Comparison of ENCODE assay signal across 1 cellular context in the genomic region with DNA sequence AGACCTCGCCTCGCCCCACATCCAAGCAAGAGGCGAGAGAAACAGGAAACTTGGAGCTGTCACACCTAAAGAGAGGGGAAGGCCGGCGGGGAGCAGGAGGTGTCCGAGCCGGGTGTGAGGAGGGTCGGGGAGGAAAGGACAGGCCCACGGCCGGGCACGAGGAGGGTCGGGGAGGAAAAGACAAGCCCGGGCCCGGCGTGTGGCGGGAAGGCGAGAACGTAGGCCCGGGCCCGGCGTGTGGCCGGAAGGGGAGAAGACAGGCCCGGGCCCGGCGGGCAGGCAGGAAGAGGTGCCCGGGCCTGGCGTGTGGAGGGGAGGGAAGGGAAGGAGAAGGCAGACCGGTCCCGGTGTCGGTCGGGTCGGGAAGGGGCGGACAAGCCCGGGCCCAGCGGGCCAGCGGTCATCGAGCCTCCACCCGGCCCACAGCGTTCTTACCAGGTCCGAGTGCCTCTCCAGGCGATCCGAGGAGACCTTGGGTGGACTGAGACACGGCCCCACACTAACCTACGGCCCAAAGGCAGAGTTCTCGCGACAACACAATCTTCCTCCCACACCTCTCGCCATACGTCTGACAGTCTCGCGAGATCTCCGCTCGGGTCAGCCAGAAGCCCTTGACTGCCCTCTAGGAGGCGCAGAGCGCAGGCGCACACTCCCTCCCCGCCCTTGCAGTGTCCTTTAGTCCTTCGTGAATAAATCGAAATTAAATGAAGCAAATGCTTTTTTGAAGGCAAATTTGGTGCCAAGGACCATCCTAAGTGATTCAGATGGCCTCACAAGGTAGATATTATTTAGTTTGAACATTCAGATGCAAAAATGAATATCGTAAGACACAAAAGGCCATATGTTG.
TF ChIP-seq lines count a peak whose summit lies in the region.

Gene NCOA4 (minus strand): TSS at position 533 of the 847 bp plus-strand sequence. CDS start 13,943 bp downstream, outside the sequence.

TF ChIP-seq in GM12878, 131 proteins besides CTCF, POLR2A, EP300 and RAD21 (continued from another document):
- TF ChIP-seq, protein P1, sequence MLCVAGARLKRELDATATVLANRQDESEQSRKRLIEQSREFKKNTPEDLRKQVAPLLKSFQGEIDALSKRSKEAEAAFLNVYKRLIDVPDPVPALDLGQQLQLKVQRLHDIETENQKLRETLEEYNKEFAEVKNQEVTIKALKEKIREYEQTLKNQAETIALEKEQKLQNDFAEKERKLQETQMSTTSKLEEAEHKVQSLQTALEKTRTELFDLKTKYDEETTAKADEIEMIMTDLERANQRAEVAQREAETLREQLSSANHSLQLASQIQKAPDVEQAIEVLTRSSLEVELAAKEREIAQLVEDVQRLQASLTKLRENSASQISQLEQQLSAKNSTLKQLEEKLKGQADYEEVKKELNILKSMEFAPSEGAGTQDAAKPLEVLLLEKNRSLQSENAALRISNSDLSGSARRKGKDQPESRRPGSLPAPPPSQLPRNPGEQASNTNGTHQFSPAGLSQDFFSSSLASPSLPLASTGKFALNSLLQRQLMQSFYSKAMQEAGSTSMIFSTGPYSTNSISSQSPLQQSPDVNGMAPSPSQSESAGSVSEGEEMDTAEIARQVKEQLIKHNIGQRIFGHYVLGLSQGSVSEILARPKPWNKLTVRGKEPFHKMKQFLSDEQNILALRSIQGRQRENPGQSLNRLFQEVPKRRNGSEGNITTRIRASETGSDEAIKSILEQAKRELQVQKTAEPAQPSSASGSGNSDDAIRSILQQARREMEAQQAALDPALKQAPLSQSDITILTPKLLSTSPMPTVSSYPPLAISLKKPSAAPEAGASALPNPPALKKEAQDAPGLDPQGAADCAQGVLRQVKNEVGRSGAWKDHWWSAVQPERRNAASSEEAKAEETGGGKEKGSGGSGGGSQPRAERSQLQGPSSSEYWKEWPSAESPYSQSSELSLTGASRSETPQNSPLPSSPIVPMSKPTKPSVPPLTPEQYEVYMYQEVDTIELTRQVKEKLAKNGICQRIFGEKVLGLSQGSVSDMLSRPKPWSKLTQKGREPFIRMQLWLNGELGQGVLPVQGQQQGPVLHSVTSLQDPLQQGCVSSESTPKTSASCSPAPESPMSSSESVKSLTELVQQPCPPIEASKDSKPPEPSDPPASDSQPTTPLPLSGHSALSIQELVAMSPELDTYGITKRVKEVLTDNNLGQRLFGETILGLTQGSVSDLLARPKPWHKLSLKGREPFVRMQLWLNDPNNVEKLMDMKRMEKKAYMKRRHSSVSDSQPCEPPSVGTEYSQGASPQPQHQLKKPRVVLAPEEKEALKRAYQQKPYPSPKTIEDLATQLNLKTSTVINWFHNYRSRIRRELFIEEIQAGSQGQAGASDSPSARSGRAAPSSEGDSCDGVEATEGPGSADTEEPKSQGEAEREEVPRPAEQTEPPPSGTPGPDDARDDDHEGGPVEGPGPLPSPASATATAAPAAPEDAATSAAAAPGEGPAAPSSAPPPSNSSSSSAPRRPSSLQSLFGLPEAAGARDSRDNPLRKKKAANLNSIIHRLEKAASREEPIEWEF (IDR thresholded peaks at IDR 0.05; ENCODE audit: insufficient replicate concordance, low read depth, low read length), result no peak
- TF ChIP-seq SUPT20H (IDR thresholded peaks at IDR 0.05; ENCODE audit: borderline replicate concordance, control insufficient read depth, low read depth, low read length), result no peak
- no peak for TF ChIP-seq YBX1 (IDR thresholded peaks at IDR 0.05)
- TF ChIP-seq BACH1 (IDR thresholded peaks at IDR 0.05; ENCODE audit: borderline replicate concordance), result peak; percentile 58; the same call in 1 of the 2 replicates
- TF ChIP-seq LARP7 (IDR thresholded peaks at IDR 0.05), result peak; percentile 69; the same call in 1 of the 2 replicates
- TF ChIP-seq YY1 (IDR thresholded peaks at IDR 0.05; ENCODE audit: low read depth, low read length), result 0 out of 2 replicates have a peak, but pooled peaks have one; percentile 29
- TF ChIP-seq RELA (IDR thresholded peaks at IDR 0.05; ENCODE audit: borderline replicate concordance, partially characterized antibody), result peak; percentile 10
- 0 out of 2 replicates have a peak, but pooled peaks have one; percentile 25 for TF ChIP-seq MTA2 (IDR thresholded peaks at IDR 0.05; ENCODE audit: low read depth)
